ENCODE assay signal across 25 cellular contexts in the genomic region with DNA sequence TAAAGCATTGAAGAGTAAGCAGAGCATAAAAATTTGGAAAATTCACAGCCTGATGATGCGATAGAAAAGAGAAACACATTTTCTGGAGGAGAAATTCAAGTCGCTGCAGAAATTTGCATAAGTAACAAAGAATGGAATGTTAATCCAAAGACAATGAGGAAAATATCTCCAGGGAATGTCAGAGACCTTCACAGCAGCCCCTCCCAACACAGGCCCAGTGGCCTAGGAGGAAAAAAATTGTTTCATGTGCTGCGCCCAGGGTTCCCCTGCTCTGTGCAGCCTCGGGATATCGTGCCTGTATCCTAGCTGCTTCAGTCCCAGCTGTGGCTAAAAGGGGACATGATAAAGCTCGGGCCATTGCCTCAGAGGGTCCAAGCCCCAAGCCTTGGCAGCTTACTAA.
"Had no signal": no experiment of that assay in that cellular context is flagged by ENCODE, and none has a peak within 500 bp of the region (broad histone marks: within the 10 kb centered on the region; RNA-seq: fewer than 3 reads in every experiment).

No MANE protein-coding gene starts in this region.

- H3K4me1 Mint-ChIP-seq: activated CD4-positive, alpha-beta T cell treated with anti-CD3 and anti-CD28 coated beads for 36 hours; activated naive CD8-positive, alpha-beta T cell treated with anti-CD3 and anti-CD28 coated beads, Interleukin-2, amount 10 ng/mL, durations not matched to agents 7 days and 5 days had no signal

- H3K4me1 ChIP-seq: adrenal gland, breast epithelium had no signal

- H3K4me2 ChIP-seq: SK-N-SH had no signal

- H3K9me3 ChIP-seq: adrenal gland, breast epithelium, SK-N-SH had no signal

- H3K9me3 Mint-ChIP-seq: activated CD8-positive, alpha-beta T cell treated with anti-CD3 and anti-CD28 coated beads for 36 hours had no signal

- H3K9ac ChIP-seq: SK-N-SH had no signal

- H3K4me3 Mint-ChIP-seq: activated CD4-positive, alpha-beta T cell treated with anti-CD3 and anti-CD28 coated beads for 36 hours; activated CD8-positive, alpha-beta T cell treated with anti-CD3 and anti-CD28 coated beads for 36 hours; activated naive CD8-positive, alpha-beta T cell treated with anti-CD3 and anti-CD28 coated beads, Interleukin-2, amount 10 ng/mL, durations not matched to agents 7 days and 5 days had no signal

- H3K4me3 ChIP-seq: adrenal gland, breast epithelium had no signal

- H3K27ac Mint-ChIP-seq: activated CD4-positive, alpha-beta T cell treated with anti-CD3 and anti-CD28 coated beads for 36 hours; activated CD8-positive, alpha-beta T cell treated with anti-CD3 and anti-CD28 coated beads for 36 hours; activated naive CD8-positive, alpha-beta T cell treated with anti-CD3 and anti-CD28 coated beads, Interleukin-2, amount 10 ng/mL, durations not matched to agents 7 days and 5 days had no signal

- DNase-seq: activated CD4-positive, alpha-beta T cell treated with anti-CD3 and anti-CD28 coated beads for 36 hours; activated CD4-positive, alpha-beta T cell treated with anti-CD3 and anti-CD28 coated beads, Interleukin-2, amount 50 U/mL, for 1 hour; activated CD8-positive, alpha-beta memory T cell treated with anti-CD3 and anti-CD28 coated beads, Interleukin-2, amount 50 U/mL, for 4 hours; activated CD8-positive, alpha-beta T cell treated with anti-CD3 and anti-CD28 coated beads for 36 hours; activated naive CD4-positive, alpha-beta T cell treated with anti-CD3 and anti-CD28 coated beads, Interleukin-2, amount 50 U/mL, for 16 hours; activated naive CD8-positive, alpha-beta T cell treated with anti-CD3 and anti-CD28 coated beads, Interleukin-2, amount 10 ng/mL, durations not matched to agents 7 days and 5 days; adrenal gland; anterior cingulate cortex; caudate nucleus; Kasumi-1; NCI-H1092; NCI-H1417; NCI-H1930; NCI-H2171 treated with DMSO at 0.1 percent for 48 hours; NCI-H226; NCI-H526 treated with DMSO at 0.1 percent for 48 hours; NCI-H82; OCI-M1; RPMI8226; SK-N-SH; T-helper 1 cell had no signal

- H3K27me3 ChIP-seq: adrenal gland, breast epithelium had no signal

- H3K36me3 ChIP-seq: adrenal gland, breast epithelium had no signal

- H3K27ac ChIP-seq: adrenal gland, breast epithelium, VCaP had no signal

- H3K27me3 Mint-ChIP-seq: activated CD4-positive, alpha-beta T cell treated with anti-CD3 and anti-CD28 coated beads for 36 hours; activated CD8-positive, alpha-beta T cell treated with anti-CD3 and anti-CD28 coated beads for 36 hours; activated naive CD8-positive, alpha-beta T cell treated with anti-CD3 and anti-CD28 coated beads, Interleukin-2, amount 10 ng/mL, durations not matched to agents 7 days and 5 days had no signal

- ATAC-seq: activated CD4-positive, alpha-beta T cell treated with anti-CD3 and anti-CD28 coated beads for 36 hours; activated CD8-positive, alpha-beta T cell treated with anti-CD3 and anti-CD28 coated beads for 36 hours; Panc1; Right ventricle myocardium inferior had no signal
